ENCODE assay signal across 8 cellular contexts in the genomic region with DNA sequence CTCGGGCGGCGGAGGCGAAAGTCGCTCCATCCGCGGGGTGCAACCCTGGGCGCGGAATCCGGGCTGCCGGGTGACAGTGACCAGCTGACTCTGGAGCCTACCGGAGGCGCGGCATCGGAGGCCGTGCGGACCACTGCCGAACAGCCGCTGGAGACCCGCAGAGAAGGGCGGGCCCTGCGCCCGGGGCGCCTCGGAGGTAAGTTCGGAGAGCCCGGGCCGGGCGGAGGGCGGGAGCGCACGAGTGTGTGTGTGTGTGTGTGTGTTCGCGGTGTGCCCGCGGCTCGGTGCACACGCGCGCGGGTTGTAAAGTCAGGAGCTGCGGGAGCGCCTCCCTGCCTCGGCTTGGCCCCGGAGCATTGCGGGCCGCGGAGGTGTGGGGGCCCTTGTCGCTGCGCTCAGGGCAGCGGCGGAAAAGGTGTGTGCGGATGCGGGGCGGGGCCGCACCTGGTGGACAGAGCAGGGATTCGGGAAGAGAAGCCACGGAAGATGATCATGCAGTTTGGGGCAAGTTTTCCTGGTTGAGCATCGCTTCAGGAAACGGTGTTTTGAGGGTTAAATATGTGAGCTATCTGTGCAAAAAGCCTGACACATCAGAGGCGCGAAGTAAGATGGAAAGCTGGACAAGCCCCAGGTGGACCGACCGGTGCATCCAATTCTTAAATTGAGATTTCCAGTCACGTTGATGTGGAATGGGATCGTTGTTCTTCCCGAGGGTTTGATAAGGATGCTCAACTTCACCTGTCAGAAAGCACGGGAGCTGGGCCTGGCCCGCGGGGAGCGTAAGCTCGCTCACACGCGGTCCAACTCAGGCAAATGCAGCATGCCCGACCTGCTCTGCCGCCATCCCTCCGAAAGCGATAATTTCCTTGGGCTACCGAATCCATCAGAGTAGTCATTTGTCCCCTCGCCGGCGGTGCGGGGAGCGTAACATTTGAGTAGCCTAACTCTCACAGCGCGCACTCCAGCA. TPM values are rescaled to one million over a fixed set of nuclear protein-coding genes. Genes with fewer than 3 reads are reported as not detected.
A peak's percentile ranks its signal among the peaks of the same experiment; 100 is the strongest.
DNase-seq lines count a peak whose midpoint lies in the region; ATAC-seq and TF ChIP-seq lines count a peak whose summit lies in the region.

No MANE protein-coding gene starts in this region.

- H3K36me3 ChIP-seq in NT2/D1 (ENCODE audit: insufficient read depth, insufficient read length, low read length) (no peaks in the 10 kb centered on the region), esophagus squamous epithelium (no peaks in the 10 kb centered on the region)

- no peak overlapping the region for H3K27ac Mint-ChIP-seq in osteocyte (ENCODE audit: unreplicated experiment)
- no peak overlapping the region for H3K27ac Mint-ChIP-seq in effector memory CD8-positive, alpha-beta T cell

- peak; percentile 63 for DNase-seq in COR-L47 (lab: John Stamatoyannopoulos, UW)
- no peak for DNase-seq in NT2/D1 (ENCODE audit: low read depth, low spot score)
- no peak for DNase-seq in esophagus squamous epithelium (lab: John Stamatoyannopoulos, UW)
- DNase-seq in osteocyte (ENCODE audit: extremely low spot score, unreplicated experiment): no peak
- DNase-seq in NCI-H1436 treated with DMSO at 0.1 percent for 48 hours (lab: John Stamatoyannopoulos, UW): no peak
- DNase-seq in Kasumi-1 (lab: John Stamatoyannopoulos, UW): no peak
- no peak for DNase-seq in NCI-H226
- DNase-seq in effector memory CD8-positive, alpha-beta T cell: no peak

- intact Hi-C loops in esophagus squamous epithelium (cut with DNase I): no loop called here

- 12% methylated on average over 30 to 38 of the region's 86 CpGs for WGBS in esophagus squamous epithelium, 2 donors

- H3K4me3 ChIP-seq in NT2/D1 (ENCODE audit: insufficient read length, low read depth): peak overlapping the region; percentile 53
- peak overlapping the region; percentile 23 to 64 (median 38) for H3K4me3 ChIP-seq in esophagus squamous epithelium

- no peak for ATAC-seq in effector memory CD8-positive, alpha-beta T cell (replicated peaks)

- H3K4me1 ChIP-seq in NT2/D1 (ENCODE audit: insufficient read depth, insufficient read length): peaks cover 2% of the 10 kb centered on the region
- H3K4me1 ChIP-seq in esophagus squamous epithelium: peaks cover 12 to 24% (median 15%) of the 10 kb centered on the region in 3 donors

- no peak overlapping the region for H3K27ac ChIP-seq in esophagus squamous epithelium

- no peak for TF ChIP-seq CTCF in esophagus squamous epithelium (IDR thresholded peaks at IDR 0.05)
- TF ChIP-seq CTCF in osteocyte (IDR thresholded peaks at IDR 0.05): no peak

- peaks cover 78% of the 10 kb centered on the region for H3K27me3 Mint-ChIP-seq in osteocyte (ENCODE audit: unreplicated experiment)
- H3K27me3 Mint-ChIP-seq in effector memory CD8-positive, alpha-beta T cell: peaks cover 57 to 79% of the 10 kb centered on the region in 2 donors

- peaks cover 10% of the 10 kb centered on the region for H3K4me1 Mint-ChIP-seq in osteocyte (ENCODE audit: unreplicated experiment)
- H3K4me1 Mint-ChIP-seq in effector memory CD8-positive, alpha-beta T cell (ENCODE audit: low read depth in 2 of 2): peaks cover 2 to 6% of the 10 kb centered on the region in 2 donors

- no peaks in the 10 kb centered on the region for H3K36me3 Mint-ChIP-seq in osteocyte (ENCODE audit: unreplicated experiment)
- H3K36me3 Mint-ChIP-seq in effector memory CD8-positive, alpha-beta T cell (ENCODE audit: insufficient read depth): no peaks in the 10 kb centered on the region

- no peaks in the 10 kb centered on the region for H3K9me3 ChIP-seq in NT2/D1 (ENCODE audit: insufficient read depth, low read length)
- no peaks in the 10 kb centered on the region for H3K9me3 ChIP-seq in esophagus squamous epithelium

- H3K27me3 ChIP-seq in NT2/D1 (ENCODE audit: insufficient read depth, insufficient read length): peaks cover 78% of the 10 kb centered on the region
- H3K27me3 ChIP-seq in esophagus squamous epithelium: peaks cover 0 to 88% (median 15%) of the 10 kb centered on the region in 4 donors

- peak overlapping the region; percentile 78 for H3K9ac ChIP-seq in NT2/D1 (ENCODE audit: insufficient read length, low read depth)

- no peaks in the 10 kb centered on the region for H3K9me3 Mint-ChIP-seq in osteocyte (ENCODE audit: unreplicated experiment)
- no peaks in the 10 kb centered on the region for H3K9me3 Mint-ChIP-seq in effector memory CD8-positive, alpha-beta T cell

- peak overlapping the region; percentile 57 for H3K4me3 Mint-ChIP-seq in osteocyte (ENCODE audit: unreplicated experiment)
- H3K4me3 Mint-ChIP-seq in effector memory CD8-positive, alpha-beta T cell: no peak overlapping the region

- no peak for TF ChIP-seq POLR2A in esophagus squamous epithelium (IDR thresholded peaks at IDR 0.05)

RNA-seq across cellular contexts. Expression of a gene that starts 0.5 kb away (rescaled TPM):
- total RNA-seq in esophagus squamous epithelium (under 1 TPM; 0.03 to 0.38 (median 0.17) TPM), osteocyte (1.7 and 2.1 TPM in 2 replicates)
